ENCODE assay signal across 9 cellular contexts in genomic region chr1:167722870-167723251, GRCh38. TPM values are rescaled to one million over a fixed set of nuclear protein-coding genes. Genes with fewer than 3 reads are reported as not detected.
DNase-seq lines count a peak whose midpoint lies in the region; ATAC-seq and TF ChIP-seq lines count a peak whose summit lies in the region.
"Had no signal": no experiment of that assay in that cellular context is flagged by ENCODE, and none has a peak within 500 bp of the region (broad histone marks: within the 10 kb centered on the region; RNA-seq: fewer than 3 reads in every experiment).

No MANE protein-coding gene starts in this region.

- ATAC-seq in activated T-cell treated with anti-CD3 and anti-CD28 coated beads, Interleukin-2, amount 50 U/mL, for 4 hours = no peak
- ATAC-seq in left lobe of liver = no peak

- no peak for DNase-seq in activated T-cell treated with anti-CD3 and anti-CD28 coated beads, Interleukin-2, amount 50 U/mL, for 4 hours
- no peak for DNase-seq in activated T-cell treated with anti-CD3 and anti-CD28 coated beads, Interleukin-2, amount 50 U/mL, for 1 hour
- DNase-seq in adrenal gland (no peak), tibial nerve (ENCODE audit: low spot score in 2 of 2) (no peak), SK-N-DZ (ENCODE audit: low spot score) (no peak), left lobe of liver (ENCODE audit: low spot score) (no peak)
- no peak for DNase-seq in activated CD4-positive, alpha-beta T cell treated with anti-CD3 and anti-CD28 coated beads, Interleukin-2, amount 50 U/mL, for 48 hours
- DNase-seq: GF-D8 had no signal

- H3K4me1 Mint-ChIP-seq in activated T-cell treated with anti-CD3 and anti-CD28 coated beads, Interleukin-2, amount 50 U/mL, for 4 hours (ENCODE audit: low read depth) = peaks cover 46% of the 10 kb centered on the region

- H3K27me3 ChIP-seq in adrenal gland (no peaks in the 10 kb centered on the region), liver (ENCODE audit: control insufficient read depth in 4 of 4, insufficient read depth in 4 of 4, low read length in 3 of 4) (no peaks in the 10 kb centered on the region), tibial nerve (no peaks in the 10 kb centered on the region)

- TF ChIP-seq POLR2A in adrenal gland (IDR thresholded peaks at IDR 0.05) (no peak), tibial nerve (IDR thresholded peaks at IDR 0.05) (no peak)

- H3K36me3 Mint-ChIP-seq in activated T-cell treated with anti-CD3 and anti-CD28 coated beads, Interleukin-2, amount 50 U/mL, for 4 hours (ENCODE audit: insufficient read depth) = peaks cover 1% of the 10 kb centered on the region

- intact Hi-C loops in adrenal gland (cut with DNase I) = loop anchor here (5.0 to 10.0 kb wide), 3 partner anchors 69 to 362 kb away; no protein-coding TSS in a partner anchor

- no peak for TF ChIP-seq EP300 in tibial nerve (IDR thresholded peaks at IDR 0.05)

- TF ChIP-seq CTCF in adrenal gland (IDR thresholded peaks at IDR 0.05) (no peak), liver (IDR thresholded peaks at IDR 0.05; ENCODE audit: low read depth, low read length, missing input control) (no peak), tibial nerve (IDR thresholded peaks at IDR 0.05) (no peak)

- H3K9me3 ChIP-seq in adrenal gland (replicated peaks in 1 of 3) = no peaks in the 10 kb centered on the region
- no peaks in the 10 kb centered on the region for H3K9me3 ChIP-seq in liver (ENCODE audit: control insufficient read depth in 4 of 4, low read length in 3 of 4)
- no peaks in the 10 kb centered on the region for H3K9me3 ChIP-seq in tibial nerve

- no peaks in the 10 kb centered on the region for H3K36me3 ChIP-seq in adrenal gland (replicated peaks in 1 of 2)
- no peaks in the 10 kb centered on the region for H3K36me3 ChIP-seq in liver (ENCODE audit: control insufficient read depth in 4 of 4, insufficient read depth in 3 of 4, low read depth in 1 of 4, low read length in 3 of 4)
- no peaks in the 10 kb centered on the region for H3K36me3 ChIP-seq in tibial nerve

- H3K27me3 Mint-ChIP-seq in activated T-cell treated with anti-CD3 and anti-CD28 coated beads, Interleukin-2, amount 50 U/mL, for 4 hours (ENCODE audit: low read depth) = no peaks in the 10 kb centered on the region

- H3K9ac ChIP-seq in liver (ENCODE audit: low read depth in 1 of 2, low read length in 2 of 2) = peak overlapping the region in 1 of 2 donors; percentile 16

- H3K27ac ChIP-seq in adrenal gland (peak overlapping the region in 3 of 5 donors; percentile 88 to 94 (median 89)), liver (ENCODE audit: low read depth in 1 of 2, low read length in 2 of 2) (peak overlapping the region in 1 of 2 donors; percentile 78), tibial nerve (peak overlapping the region in 2 of 4 donors; percentile 85 to 86)

- 9 to 16% (median 12%) methylated on average over 4 of the region's 4 CpGs for WGBS in adrenal gland, 4 donors
- 46% methylated on average over 4 of the region's 4 CpGs for WGBS in liver
- WGBS in tibial nerve, 2 donors = 13 to 19% methylated on average over 4 of the region's 4 CpGs

- peaks cover 0 to 53% of the 10 kb centered on the region in 2 donors for H3K4me1 ChIP-seq in adrenal gland (replicated peaks in 1 of 2)
- H3K4me1 ChIP-seq in liver (ENCODE audit: control insufficient read depth in 4 of 4, insufficient read depth in 4 of 4, low read length in 3 of 4) = peaks cover 2 to 18% (median 9%) of the 10 kb centered on the region in 4 donors
- H3K4me1 ChIP-seq in tibial nerve = peaks cover 0 to 49% (median 11%) of the 10 kb centered on the region in 4 donors

- no peaks in the 10 kb centered on the region for H3K9me3 Mint-ChIP-seq in activated T-cell treated with anti-CD3 and anti-CD28 coated beads, Interleukin-2, amount 50 U/mL, for 4 hours

- H3K4me3 ChIP-seq in adrenal gland (peak overlapping the region in 3 of 4 donors; percentile 62 to 75 (median 71)), liver (ENCODE audit: low read depth in 1 of 3, low read length in 3 of 3) (peak overlapping the region; percentile 75 to 90 (median 79)), tibial nerve (peak overlapping the region; percentile 75 to 96 (median 88))

- TF ChIP-seq RAD21 in liver (IDR thresholded peaks at IDR 0.05) = no peak

- H3K4me3 Mint-ChIP-seq in activated T-cell treated with anti-CD3 and anti-CD28 coated beads, Interleukin-2, amount 50 U/mL, for 4 hours = peak overlapping the region; percentile 91

TF ChIP-seq in liver, 16 proteins besides CTCF, POLR2A, EP300 and RAD21:
- TF ChIP-seq HNF4A (conservative IDR thresholded peaks at IDR 0.05) = no peak

RNA-seq across cellular contexts. Expression of gene MPZL1, which starts 1.1 kb away (rescaled TPM):
- total RNA-seq in activated T-cell treated with anti-CD3 and anti-CD28 coated beads, Interleukin-2, amount 50 U/mL, for 4 hours = 10 to 100 TPM; 12.6 to 15.3 (median 15.3) TPM
- 100 to 1,000 TPM in 1 of 8 donors, 10 to 100 TPM in 7; 32.5 to 101 (median 65.0) TPM for total RNA-seq in adrenal gland
- polyA plus RNA-seq in adrenal gland = 10 to 100 TPM; 12.1 to 87.5 (median 20.6) TPM
- total RNA-seq in liver = 10 to 100 TPM; 20.8 to 26.1 TPM
- 10 to 100 TPM; 11.3 to 12.8 TPM for polyA plus RNA-seq in liver
- total RNA-seq in tibial nerve = 10 to 100 TPM; 50.1 to 76.0 (median 71.7) TPM
- 85.4 and 92.6 TPM in 2 replicates for polyA plus RNA-seq in SK-N-DZ (2014; cell fraction: cytosol; rRNA removed)
- 39.3 and 41.9 TPM in 2 replicates for polyA plus RNA-seq in SK-N-DZ (2014; cell fraction: nucleus; rRNA removed)
- total RNA-seq in left lobe of liver = 17.8 TPM
